In genomic region chr16:67993207-67994036, GRCh38 we compare ENCODE assay signal across 8 cellular contexts. TPM values are rescaled to one million over a fixed set of nuclear protein-coding genes. Genes with fewer than 3 reads are reported as not detected.
DNase-seq lines count a peak whose midpoint lies in the region; ATAC-seq and TF ChIP-seq lines count a peak whose summit lies in the region.

No MANE protein-coding gene starts in this region.

- TF ChIP-seq CTCF in RWPE1 (conservative IDR thresholded peaks at IDR 0.05; ENCODE audit: low read depth) (peak; percentile 97), foreskin fibroblast (IDR thresholded peaks at IDR 0.05; ENCODE audit: low read depth, low read length) (peak; percentile 89)

- peak; percentile 48 for ATAC-seq in GM21367 (IDR thresholded peaks at IDR 0.05; ENCODE audit: unreplicated experiment)

- H3K4me3 ChIP-seq in foreskin fibroblast (ENCODE audit: low read depth in 1 of 2, low read length in 2 of 2): peak overlapping the region; percentile 25 to 38

- DNase-seq in COR-L47 (lab: John Stamatoyannopoulos, UW): peak; percentile 54
- DNase-seq in HuH-7 (ENCODE audit: low spot score): peak; percentile 95
- DNase-seq in RWPE1 (ENCODE audit: low spot score): peak; percentile 72
- peak; percentile 74 for DNase-seq in activated effector memory CD4-positive, alpha-beta T cell treated with Interleukin-2 at 50 U/mL for 16 hours
- DNase-seq in foreskin fibroblast: peak; percentile 49 to 85
- DNase-seq in occipital lobe (lab: John Stamatoyannopoulos, UW): peak; percentile 28
- DNase-seq in superior temporal gyrus (ENCODE audit: extremely low spot score): peak; percentile 58

- peak overlapping the region; percentile 53 for H3K27ac ChIP-seq in RWPE1

- CTCF ChIA-PET in RWPE1 (lab: Yijun Ruan, JAX): interaction anchor here (0.5 to 0.8 kb wide), 3 partner anchors 25 to 49 kb away, joined by 4 to 7 read pairs (median 5); no protein-coding TSS in a partner anchor

- POLR2A ChIA-PET in RWPE1 (lab: Yijun Ruan, JAX; ENCODE audit: low non-redundant PET): interaction anchor here (0.6 kb wide), 1 partner anchor 30 kb away, joined by 3 read pairs; no protein-coding TSS in a partner anchor

RNA-seq across cellular contexts. Expression of gene DPEP2, which starts 5.9 kb away (rescaled TPM):
- total RNA-seq in occipital lobe: not detected

RNA-seq across cellular contexts. Expression of gene DPEP3, which starts 13.1 kb away (rescaled TPM):
- not detected for total RNA-seq in occipital lobe

RNA-seq across cellular contexts. Expression of gene DPEP2NB, which starts 22.3 kb away (rescaled TPM):
- total RNA-seq in occipital lobe: not detected

RNA-seq across cellular contexts. Expression of gene SLC12A4, which starts 25.0 kb away (rescaled TPM):
- 8.0 TPM for total RNA-seq in occipital lobe

RNA-seq across cellular contexts. Expression of gene DDX28, which starts 29.6 kb away (rescaled TPM):
- total RNA-seq in occipital lobe: 11.2 TPM

Comparison
In these comparisons a context has a peak if more than half of its experiments do, and no peak if none do; other contexts are left out.
1. Peak in every context shown above with its lines: DNase-seq, ATAC-seq, H3K4me3 ChIP-seq and H3K27ac ChIP-seq.
2. DNase-seq: peak in every context shown above with its lines; median percentile 95 in HuH-7; 74 in activated effector memory CD4-positive, alpha-beta T cell treated with Interleukin-2 at 50 U/mL for 16 hours; 72 in RWPE1; 67 in foreskin fibroblast; 58 in superior temporal gyrus; 54 in COR-L47; 28 in occipital lobe.